Comparison of ENCODE assay signal across 15 cellular contexts in the genomic region with DNA sequence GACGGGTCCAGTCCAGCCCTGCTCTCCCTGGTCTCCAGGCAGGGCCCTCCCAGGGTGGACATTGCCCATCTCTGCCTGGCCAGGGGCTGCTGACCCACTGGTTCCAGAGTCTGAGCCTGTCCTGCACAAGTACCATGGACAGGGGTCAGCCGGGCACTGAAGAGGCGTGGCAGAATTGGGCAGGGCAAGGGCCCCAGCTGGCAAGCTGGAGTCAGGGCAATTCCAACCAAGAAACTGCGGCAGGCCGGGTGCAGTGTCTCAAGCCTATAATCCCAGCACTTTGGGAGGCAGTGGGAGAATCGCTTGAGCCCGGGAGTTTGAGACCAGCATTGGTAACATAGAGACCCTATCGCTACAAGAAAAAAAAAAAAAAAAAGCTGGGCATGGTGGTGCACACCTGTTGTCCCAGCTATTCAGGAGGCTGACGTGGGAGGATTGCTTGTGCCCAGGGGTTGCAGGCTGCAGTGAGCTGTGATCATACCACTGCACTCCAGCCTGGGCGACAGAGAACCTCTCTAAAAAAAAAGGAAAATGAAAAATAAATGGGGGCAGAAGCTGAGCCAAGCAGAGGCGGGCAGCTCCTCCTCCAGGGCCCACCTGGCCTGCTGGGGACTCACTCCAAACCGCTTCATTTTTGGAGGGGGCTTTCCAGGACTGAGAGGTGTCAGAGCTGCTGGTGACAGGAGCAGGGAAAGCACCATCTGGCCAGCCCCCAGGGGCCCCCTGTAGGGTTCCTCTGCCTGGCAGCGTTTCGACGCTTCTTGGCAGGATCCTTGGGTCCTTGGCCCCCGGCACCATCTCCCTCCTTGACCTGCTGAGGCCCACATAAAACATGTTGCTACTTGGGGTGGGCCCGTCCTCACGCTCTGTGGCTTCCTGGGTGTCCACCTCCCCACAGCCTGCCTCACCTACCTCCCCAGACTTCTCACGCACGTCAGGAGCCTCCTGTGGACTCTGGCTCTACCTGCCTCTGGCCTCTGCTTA. TPM values are rescaled to one million over a fixed set of nuclear protein-coding genes. Genes with fewer than 3 reads are reported as not detected.
DNase-seq lines count a peak whose midpoint lies in the region; ATAC-seq and TF ChIP-seq lines count a peak whose summit lies in the region.
"Had no signal": no experiment of that assay in that cellular context is flagged by ENCODE, and none has a peak within 500 bp of the region (broad histone marks: within the 10 kb centered on the region; RNA-seq: fewer than 3 reads in every experiment).

No MANE protein-coding gene starts in this region.

- H3K4me1 ChIP-seq in transverse colon = peaks cover 14 to 32% (median 25%) of the 10 kb centered on the region in 4 donors

- in situ Hi-C loops in transverse colon (cut with MboI; ENCODE audit: low pct_ligation_motif_present in 1 of 4, low pct_unique_long_range_greater_than_20kb in 1 of 4, low sequenced_read_pairs in 3 of 4) = no loop called here

- H3K9me3 Mint-ChIP-seq in activated naive CD8-positive, alpha-beta T cell (ENCODE audit: low read depth) = no peaks in the 10 kb centered on the region
- H3K9me3 Mint-ChIP-seq in activated naive CD8-positive, alpha-beta T cell treated with anti-CD3 and anti-CD28 coated beads, Interleukin-2, amount 50 U/mL, for 24 hours = no peaks in the 10 kb centered on the region
- H3K9me3 Mint-ChIP-seq: activated naive CD4-positive, alpha-beta T cell treated with anti-CD3 and anti-CD28 coated beads, Interleukin-2, amount 50 U/mL, for 72 hours had no signal

- TF ChIP-seq EP300 in transverse colon (IDR thresholded peaks at IDR 0.05; ENCODE audit: low read depth) = no peak

- TF ChIP-seq CTCF in transverse colon (IDR thresholded peaks at IDR 0.05) = no peak

- no peak overlapping the region for H3K27ac ChIP-seq in transverse colon
- H3K27ac ChIP-seq: HL-60 had no signal

- no peaks in the 10 kb centered on the region for H3K27me3 Mint-ChIP-seq in activated naive CD8-positive, alpha-beta T cell
- H3K27me3 Mint-ChIP-seq in activated naive CD8-positive, alpha-beta T cell treated with anti-CD3 and anti-CD28 coated beads, Interleukin-2, amount 50 U/mL, for 24 hours = peaks cover 4% of the 10 kb centered on the region

- TF ChIP-seq POLR2A in transverse colon (IDR thresholded peaks at IDR 0.05) = no peak

- H3K4me3 ChIP-seq in transverse colon = no peak overlapping the region

- H3K27ac Mint-ChIP-seq in activated naive CD8-positive, alpha-beta T cell = no peak overlapping the region
- H3K27ac Mint-ChIP-seq in activated naive CD8-positive, alpha-beta T cell treated with anti-CD3 and anti-CD28 coated beads, Interleukin-2, amount 50 U/mL, for 24 hours = no peak overlapping the region
- H3K27ac Mint-ChIP-seq: activated naive CD4-positive, alpha-beta T cell treated with anti-CD3 and anti-CD28 coated beads, Interleukin-2, amount 50 U/mL, for 72 hours had no signal

- peaks cover 17% of the 10 kb centered on the region for H3K27me3 ChIP-seq in transverse colon

- no peaks in the 10 kb centered on the region for H3K36me3 ChIP-seq in transverse colon

- no peaks in the 10 kb centered on the region for H3K36me3 Mint-ChIP-seq in activated naive CD8-positive, alpha-beta T cell
- H3K36me3 Mint-ChIP-seq in activated naive CD8-positive, alpha-beta T cell treated with anti-CD3 and anti-CD28 coated beads, Interleukin-2, amount 50 U/mL, for 24 hours (ENCODE audit: low read depth) = peaks cover 14% of the 10 kb centered on the region

- intact Hi-C loops in transverse colon (cut with DNase I; ENCODE audit: low total_unique reads) = no loop called here

- H3K4me1 Mint-ChIP-seq in activated naive CD8-positive, alpha-beta T cell (ENCODE audit: low read depth) = peaks cover 23% of the 10 kb centered on the region
- peaks cover 35% of the 10 kb centered on the region for H3K4me1 Mint-ChIP-seq in activated naive CD8-positive, alpha-beta T cell treated with anti-CD3 and anti-CD28 coated beads, Interleukin-2, amount 50 U/mL, for 24 hours

- H3K4me3 Mint-ChIP-seq in activated naive CD8-positive, alpha-beta T cell = peak overlapping the region; percentile 35
- H3K4me3 Mint-ChIP-seq in activated naive CD8-positive, alpha-beta T cell treated with anti-CD3 and anti-CD28 coated beads, Interleukin-2, amount 50 U/mL, for 24 hours = no peak overlapping the region

- no peak for DNase-seq in activated naive CD8-positive, alpha-beta T cell treated with anti-CD3 and anti-CD28 coated beads, Interleukin-2, amount 50 U/mL, for 24 hours
- peak; percentile 61 for DNase-seq in NCI-H69 (lab: John Stamatoyannopoulos, UW)
- peak; percentile 30 for DNase-seq in iPS-NIHi11 (ENCODE audit: low spot score)
- DNase-seq in transverse colon = peak; percentile 49
- DNase-seq in activated CD4-positive, CD25-positive, alpha-beta regulatory T cell treated with anti-CD3 and anti-CD28 coated beads, Interleukin-2, amount 50 U/mL, for 72 hours = no peak
- DNase-seq: DMS79 treated with DMSO at 0.1 percent for 48 hours, mesenchymal stem cell, MM.1S, NCI-H2227 treated with DMSO at 0.1 percent for 48 hours, posterior cingulate gyrus had no signal

- no peak for ATAC-seq in activated naive CD8-positive, alpha-beta T cell treated with anti-CD3 and anti-CD28 coated beads, Interleukin-2, amount 50 U/mL, for 24 hours
- ATAC-seq in HG02678 (IDR thresholded peaks at IDR 0.05; ENCODE audit: unreplicated experiment) (no peak), HG03139 (IDR thresholded peaks at IDR 0.05; ENCODE audit: unreplicated experiment) (no peak)
- ATAC-seq: activated naive CD4-positive, alpha-beta T cell treated with anti-CD3 and anti-CD28 coated beads, Interleukin-2, amount 50 U/mL, for 72 hours had no signal

- H3K9me3 ChIP-seq in transverse colon = no peaks in the 10 kb centered on the region

- 62 to 74% methylated on average over 7 to 20 of the region's 20 CpGs for WGBS in transverse colon (ENCODE audit: low coverage in 1 of 2), 2 donors

RNA-seq across cellular contexts. Expression of a gene that starts 2.9 kb away (rescaled TPM):
- total RNA-seq in transverse colon = 10 to 100 TPM; 22.4 to 34.4 (median 24.3) TPM

RNA-seq across cellular contexts. Expression of a gene that starts 6.7 kb away (rescaled TPM):
- 100 to 1,000 TPM in 1 of 4 donors, 10 to 100 TPM in 2, not detected in 1; 16.4 to 257 (median 20.5) TPM for total RNA-seq in transverse colon

RNA-seq across cellular contexts. Expression of a gene that starts 12.5 kb away (rescaled TPM):
- total RNA-seq in transverse colon = 100 to 1,000 TPM in 2 of 4 donors, 10 to 100 TPM in 2; 76.5 to 315 (median 172) TPM

RNA-seq across cellular contexts. Expression of a gene that starts 16.6 kb away (rescaled TPM):
- not detected for total RNA-seq in transverse colon
- total RNA-seq: activated naive CD4-positive, alpha-beta T cell treated with anti-CD3 and anti-CD28 coated beads, Interleukin-2, amount 50 U/mL, for 72 hours had no signal

RNA-seq across cellular contexts. Expression of a gene that starts 19.2 kb away (rescaled TPM):
- 100 to 1,000 TPM in 1 of 4 donors, 10 to 100 TPM in 3; 37.2 to 424 (median 77.1) TPM for total RNA-seq in transverse colon

Comparison
In these comparisons a context has a peak if more than half of its experiments do, and no peak if none do; other contexts are left out.
1. DNase-seq: peak in NCI-H69 (single experiment), iPS-NIHi11 (single experiment) and transverse colon (single experiment); none in activated naive CD8-positive, alpha-beta T cell treated with anti-CD3 and anti-CD28 coated beads, Interleukin-2, amount 50 U/mL, for 24 hours (single experiment) and activated CD4-positive, CD25-positive, alpha-beta regulatory T cell treated with anti-CD3 and anti-CD28 coated beads, Interleukin-2, amount 50 U/mL, for 72 hours (single experiment).